1 cellular context compared by ENCODE assay signal in the genomic region with DNA sequence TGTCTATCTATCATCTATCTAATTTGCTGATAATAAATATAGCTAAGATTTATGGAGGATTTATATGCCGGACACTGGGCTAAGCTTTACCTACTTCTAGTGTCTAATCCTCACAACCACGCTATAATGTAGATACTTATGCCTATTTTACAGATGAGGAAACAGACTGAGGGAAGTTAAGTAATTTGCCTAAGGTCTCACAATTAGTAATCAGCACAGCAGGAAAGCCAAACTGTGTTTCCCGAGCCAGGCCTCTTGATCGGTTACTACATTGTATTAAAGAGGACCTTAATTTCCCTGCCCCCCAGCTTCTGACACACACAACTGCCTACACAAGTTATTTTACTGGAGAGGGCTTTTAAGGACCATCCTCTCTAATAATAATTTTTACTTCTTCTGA.
TF ChIP-seq lines count a peak whose summit lies in the region.

No MANE protein-coding gene starts in this region.

TF ChIP-seq in SK-N-SH, 30 proteins besides CTCF, POLR2A, EP300 and RAD21 (continued from another document):
- TF ChIP-seq, protein P1, sequence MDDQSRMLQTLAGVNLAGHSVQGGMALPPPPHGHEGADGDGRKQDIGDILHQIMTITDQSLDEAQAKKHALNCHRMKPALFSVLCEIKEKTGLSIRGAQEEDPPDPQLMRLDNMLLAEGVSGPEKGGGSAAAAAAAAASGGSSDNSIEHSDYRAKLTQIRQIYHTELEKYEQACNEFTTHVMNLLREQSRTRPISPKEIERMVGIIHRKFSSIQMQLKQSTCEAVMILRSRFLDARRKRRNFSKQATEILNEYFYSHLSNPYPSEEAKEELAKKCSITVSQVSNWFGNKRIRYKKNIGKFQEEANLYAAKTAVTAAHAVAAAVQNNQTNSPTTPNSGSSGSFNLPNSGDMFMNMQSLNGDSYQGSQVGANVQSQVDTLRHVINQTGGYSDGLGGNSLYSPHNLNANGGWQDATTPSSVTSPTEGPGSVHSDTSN (IDR thresholded peaks at IDR 0.05), result no peak
- no peak for TF ChIP-seq CHD2 (IDR thresholded peaks at IDR 0.05; ENCODE audit: low read length, partially characterized antibody)
- no peak for TF ChIP-seq SIN3A (IDR thresholded peaks at IDR 0.05; ENCODE audit: borderline replicate concordance, low read depth, low read length)
- no peak for TF ChIP-seq REST (IDR thresholded peaks at IDR 0.05; ENCODE audit: low read depth, low read length)
- TF ChIP-seq TEAD4 (IDR thresholded peaks at IDR 0.05; ENCODE audit: borderline replicate concordance, insufficient read depth), result no peak
- TF ChIP-seq NFIC (IDR thresholded peaks at IDR 0.05; ENCODE audit: borderline replicate concordance), result no peak
- no peak for TF ChIP-seq MXI1 (IDR thresholded peaks at IDR 0.05; ENCODE audit: low read depth, low read length)
- TF ChIP-seq GABPA (IDR thresholded peaks at IDR 0.05; ENCODE audit: low read depth), result no peak
